In genomic region chr5:10760033-10760975, GRCh38 we compare ENCODE assay signal across 8 cellular contexts. TPM values are rescaled to one million over a fixed set of nuclear protein-coding genes. Genes with fewer than 3 reads are reported as not detected.
A peak's percentile ranks its signal among the peaks of the same experiment; 100 is the strongest.
DNase-seq lines count a peak whose midpoint lies in the region; ATAC-seq, FAIRE-seq and TF ChIP-seq lines count a peak whose summit lies in the region.

No MANE protein-coding gene starts in this region.

- H3K4me2 ChIP-seq in neural cell (ENCODE audit: low read length), result peak overlapping the region; percentile 80

- peak overlapping the region; percentile 93 for H3K4me3 Mint-ChIP-seq in activated T-helper 1 cell treated with anti-CD3 and anti-CD28 coated beads, Interleukin-12 subunit alpha, Interleukin-12 subunit beta, Interleukin-2, Interleukin-4 antibody, amounts not matched to agents 30 ng/mL and 10 ng/mL and 1 ng/mL, durations not matched to agents 14 hours and 24 hours and 36 hours

- H3K27me3 ChIP-seq in foreskin keratinocyte, result no peaks in the 10 kb centered on the region
- H3K27me3 ChIP-seq in neural cell (ENCODE audit: insufficient read depth, low read depth, low read length), result no peaks in the 10 kb centered on the region

- H3K9me2 ChIP-seq in neural cell (ENCODE audit: insufficient read depth, low read length), result no peaks in the 10 kb centered on the region

- H3K4me1 ChIP-seq in foreskin keratinocyte, result peaks cover 15% of the 10 kb centered on the region

- peak overlapping the region; percentile 68 for H3K4me3 ChIP-seq in neural cell (ENCODE audit: low read length)

- intact Hi-C loops in activated T-helper 1 cell treated with anti-CD3 and anti-CD28 coated beads, Interleukin-12 subunit alpha, Interleukin-12 subunit beta, Interleukin-2, Interleukin-4 antibody, amounts not matched to agents 30 ng/mL and 10 ng/mL and 1 ng/mL, durations not matched to agents 14 hours and 24 hours and 36 hours (cut with micrococcal nuclease), result loop anchor here (2.0 to 5.0 kb wide), 3 partner anchors 63 to 406 kb away; partner anchors contain the start of gene ANKRD33B

- ATAC-seq in GM18907 (IDR thresholded peaks at IDR 0.05; ENCODE audit: unreplicated experiment) (peak; percentile 39), HG03139 (IDR thresholded peaks at IDR 0.05; ENCODE audit: unreplicated experiment) (peak; percentile 26), foreskin keratinocyte (peak; percentile 61)

- H3K36me3 Mint-ChIP-seq in activated T-helper 1 cell treated with anti-CD3 and anti-CD28 coated beads, Interleukin-12 subunit alpha, Interleukin-12 subunit beta, Interleukin-2, Interleukin-4 antibody, amounts not matched to agents 30 ng/mL and 10 ng/mL and 1 ng/mL, durations not matched to agents 14 hours and 24 hours and 36 hours (ENCODE audit: low read depth), result peaks cover 12% of the 10 kb centered on the region

- peak overlapping the region; percentile 89 for H3K27ac Mint-ChIP-seq in activated T-helper 1 cell treated with anti-CD3 and anti-CD28 coated beads, Interleukin-12 subunit alpha, Interleukin-12 subunit beta, Interleukin-2, Interleukin-4 antibody, amounts not matched to agents 30 ng/mL and 10 ng/mL and 1 ng/mL, durations not matched to agents 14 hours and 24 hours and 36 hours

- peaks cover 9% of the 10 kb centered on the region for H3K27me3 Mint-ChIP-seq in activated T-helper 1 cell treated with anti-CD3 and anti-CD28 coated beads, Interleukin-12 subunit alpha, Interleukin-12 subunit beta, Interleukin-2, Interleukin-4 antibody, amounts not matched to agents 30 ng/mL and 10 ng/mL and 1 ng/mL, durations not matched to agents 14 hours and 24 hours and 36 hours (ENCODE audit: insufficient read depth)

- H3K27ac ChIP-seq in foreskin keratinocyte, result peak overlapping the region; percentile 93
- H3K27ac ChIP-seq in neural cell (ENCODE audit: low read length), result peak overlapping the region; percentile 3

- H3K9me3 Mint-ChIP-seq in activated T-helper 1 cell treated with anti-CD3 and anti-CD28 coated beads, Interleukin-12 subunit alpha, Interleukin-12 subunit beta, Interleukin-2, Interleukin-4 antibody, amounts not matched to agents 30 ng/mL and 10 ng/mL and 1 ng/mL, durations not matched to agents 14 hours and 24 hours and 36 hours, result no peaks in the 10 kb centered on the region

- H3K9ac ChIP-seq in neural cell (ENCODE audit: low read length), result peak overlapping the region; percentile 61

- DNase-seq in CD1c-positive myeloid dendritic cell (ENCODE audit: extremely low spot score), result peak; percentile 72
- peak; percentile 94 to 96 for DNase-seq in NCI-H446 (lab: John Stamatoyannopoulos, UW)
- no peak for DNase-seq in activated T-helper 1 cell treated with anti-CD3 and anti-CD28 coated beads, Interleukin-12 subunit alpha, Interleukin-12 subunit beta, Interleukin-2, Interleukin-4 antibody, amounts not matched to agents 30 ng/mL and 10 ng/mL and 1 ng/mL, durations not matched to agents 14 hours and 24 hours and 36 hours (ENCODE audit: low spot score)
- DNase-seq in foreskin keratinocyte, result no peak
- peak; percentile 74 for DNase-seq in urothelium cell line (ENCODE audit: low spot score)

- no peaks in the 10 kb centered on the region for H3K9me3 ChIP-seq in neural cell (ENCODE audit: low read length)

- no peak for TF ChIP-seq EP300 in neural cell (conservative IDR thresholded peaks at IDR 0.05; ENCODE audit: poor library complexity, severe bottlenecking)

- no peaks in the 10 kb centered on the region for H4K20me1 ChIP-seq in neural cell (ENCODE audit: insufficient read depth)

- peak; percentile 37 for TF ChIP-seq RAD21 in neural cell (conservative IDR thresholded peaks at IDR 0.05)

- TF ChIP-seq CTCF in foreskin keratinocyte (conservative IDR thresholded peaks at IDR 0.05), result no peak
- no peak for TF ChIP-seq CTCF in neural cell (IDR thresholded peaks at IDR 0.05; ENCODE audit: poor library complexity, severe bottlenecking)

- no peaks in the 10 kb centered on the region for H3K79me2 ChIP-seq in neural cell (replicated peaks; ENCODE audit: insufficient read depth, low read length)

- peaks cover 52% of the 10 kb centered on the region for H3K4me1 Mint-ChIP-seq in activated T-helper 1 cell treated with anti-CD3 and anti-CD28 coated beads, Interleukin-12 subunit alpha, Interleukin-12 subunit beta, Interleukin-2, Interleukin-4 antibody, amounts not matched to agents 30 ng/mL and 10 ng/mL and 1 ng/mL, durations not matched to agents 14 hours and 24 hours and 36 hours (ENCODE audit: low read depth)

- no peaks in the 10 kb centered on the region for H3K36me3 ChIP-seq in neural cell (ENCODE audit: insufficient read depth, low read length)

- H2AFZ ChIP-seq in neural cell (ENCODE audit: low read depth, low read length), result no peak overlapping the region

- FAIRE-seq in urothelium cell line (lab: Jason Lieb, UNC), result no peak

- no peaks in the 10 kb centered on the region for H3F3A ChIP-seq in neural cell (ENCODE audit: insufficient read depth, low read length, poor library complexity, severe bottlenecking)

TF ChIP-seq in neural cell, 6 proteins besides CTCF, POLR2A, EP300 and RAD21:
- TF ChIP-seq REST (IDR thresholded peaks at IDR 0.05; ENCODE audit: borderline replicate concordance) (no peak), TAF1 (IDR thresholded peaks at IDR 0.05; ENCODE audit: low read depth) (no peak), SMC3 (conservative IDR thresholded peaks at IDR 0.05; ENCODE audit: poor library complexity) (peak; percentile 26), MXI1 (conservative IDR thresholded peaks at IDR 0.05; ENCODE audit: poor library complexity, severe bottlenecking) (no peak), EZH2 (IDR thresholded peaks at IDR 0.05; ENCODE audit: borderline replicate concordance, insufficient read depth, low read length, poor library complexity, severe bottlenecking) (no peak), POLR2AphosphoS5 (IDR thresholded peaks at IDR 0.05) (no peak)

RNA-seq across cellular contexts. Expression of gene DAP, which starts 0.7 kb away (rescaled TPM):
- total RNA-seq in activated T-helper 1 cell treated with anti-CD3 and anti-CD28 coated beads, Interleukin-12 subunit alpha, Interleukin-12 subunit beta, Interleukin-2, Interleukin-4 antibody, amounts not matched to agents 30 ng/mL and 10 ng/mL and 1 ng/mL, durations not matched to agents 14 hours and 24 hours and 36 hours, result 62.6 and 64.7 TPM in 2 replicates
- 83.5 and 93.9 TPM in 2 replicates for total RNA-seq in foreskin keratinocyte
- polyA plus RNA-seq in foreskin keratinocyte (106 and 112 TPM in 2 replicates), neural cell (9.3 and 10.4 TPM in 2 replicates)
- polyA minus RNA-seq in neural cell, result 9.0 and 9.3 TPM in 2 replicates

Comparison
In these comparisons a context has a peak if more than half of its experiments do, and no peak if none do; other contexts are left out.
1. DNase-seq: peak in CD1c-positive myeloid dendritic cell (single experiment), NCI-H446 (2 of 2) and urothelium cell line (single experiment); none in activated T-helper 1 cell treated with anti-CD3 and anti-CD28 coated beads, Interleukin-12 subunit alpha, Interleukin-12 subunit beta, Interleukin-2, Interleukin-4 antibody, amounts not matched to agents 30 ng/mL and 10 ng/mL and 1 ng/mL, durations not matched to agents 14 hours and 24 hours and 36 hours (single experiment) and foreskin keratinocyte (0 of 2).
2. Peak in every context shown above with its lines, with median percentiles within 50 percentile points of each other: ATAC-seq.